ENCODE assay signal across 10 cellular contexts in genomic region chr1:55428944-55429931, GRCh38.
DNase-seq lines count a peak whose midpoint lies in the region; ATAC-seq, FAIRE-seq and TF ChIP-seq lines count a peak whose summit lies in the region.
"Had no signal": no experiment of that assay in that cellular context is flagged by ENCODE, and none has a peak within 500 bp of the region (broad histone marks: within the 10 kb centered on the region; RNA-seq: fewer than 3 reads in every experiment).

No MANE protein-coding gene starts in this region.

- peak overlapping the region; percentile 23 for H2AFZ ChIP-seq in ACC112 (ENCODE audit: low read length, unreplicated experiment)
- peak overlapping the region; percentile 10 for H2AFZ ChIP-seq in endothelial cell of umbilical vein (ENCODE audit: low read depth, low read length)

- H3K27ac Mint-ChIP-seq in mesothelial cell of epicardium, result peak overlapping the region; percentile 93
- H3K27ac Mint-ChIP-seq: CD14-positive monocyte had no signal

- H3K4me1 ChIP-seq in ACC112 (ENCODE audit: control insufficient read depth, insufficient read depth, low read length, unreplicated experiment) (peaks cover 38% of the 10 kb centered on the region), endothelial cell of umbilical vein (ENCODE audit: control insufficient read depth, extremely low read depth, insufficient read depth, low read length) (peaks cover 32% of the 10 kb centered on the region)

- no peaks in the 10 kb centered on the region for H3K27me3 Mint-ChIP-seq in mesothelial cell of epicardium (ENCODE audit: low read depth)

- TF ChIP-seq POLR2A in endothelial cell of umbilical vein (IDR thresholded peaks at IDR 0.05; ENCODE audit: low read depth, low read length), result peak; percentile 54

- no peaks in the 10 kb centered on the region for H3K27me3 ChIP-seq in ACC112 (ENCODE audit: insufficient read depth, low read length)
- H3K27me3 ChIP-seq in endothelial cell of umbilical vein (ENCODE audit: control insufficient read depth in 2 of 2, insufficient read depth in 2 of 2, low read length in 2 of 2), result no peaks in the 10 kb centered on the region

- peak overlapping the region; percentile 32; the same call in 1 of the 2 replicates for H3K4me3 ChIP-seq in ACC112 (ENCODE audit: low read depth, low read length)
- no peak overlapping the region for H3K4me3 ChIP-seq in endothelial cell of umbilical vein (replicated peaks in 1 of 3; ENCODE audit: insufficient read depth in 1 of 3, low read depth in 1 of 3, low read length in 3 of 3)
- H3K4me3 ChIP-seq: skin epidermis had no signal

- no peaks in the 10 kb centered on the region for H3K9me3 ChIP-seq in endothelial cell of umbilical vein (replicated peaks; ENCODE audit: control insufficient read depth, insufficient read depth, low read length)

- intact Hi-C loops in endothelial cell of umbilical vein (cut with micrococcal nuclease), result loop anchor here (1.0 kb wide), 4 partner anchors 10 to 1150 kb away; partner anchors contain the start of gene PLPP3

- H3K4me1 Mint-ChIP-seq in mesothelial cell of epicardium, result peaks cover 36% of the 10 kb centered on the region
- H3K4me1 Mint-ChIP-seq: CD14-positive monocyte had no signal

- H3K9ac ChIP-seq in endothelial cell of umbilical vein (replicated peaks; ENCODE audit: extremely low read depth, insufficient read depth, low read length), result peak overlapping the region; percentile 48

- H3K9me1 ChIP-seq in endothelial cell of umbilical vein (replicated peaks; ENCODE audit: control insufficient read depth, extremely low read depth, insufficient read depth, low read length), result no peaks in the 10 kb centered on the region

- H3K4me2 ChIP-seq in endothelial cell of umbilical vein (ENCODE audit: insufficient read depth, low read length), result peak overlapping the region; percentile 46

- no peak for TF ChIP-seq CTCF in endothelial cell of umbilical vein (IDR thresholded peaks at IDR 0.05; ENCODE audit: extremely low read depth in 1 of 2, insufficient read depth in 1 of 2, low read depth in 1 of 2, low read length in 2 of 2)
- TF ChIP-seq CTCF in mesothelial cell of epicardium (IDR thresholded peaks at IDR 0.05; ENCODE audit: unreplicated experiment), result no peak

- POLR2A ChIA-PET in endothelial cell of umbilical vein (lab: Charles Lee), result interaction anchor here (0.7 to 1.4 kb wide), 4 partner anchors 35 to 1149 kb away, joined by 3 to 4 read pairs (median 3); no protein-coding TSS in a partner anchor

- peak; percentile 98 for FAIRE-seq in endothelial cell of umbilical vein (lab: Jason Lieb, UNC)

- peak overlapping the region; percentile 100 for H3K27ac ChIP-seq in ACC112 (ENCODE audit: low read depth, low read length)
- H3K27ac ChIP-seq in endothelial cell of umbilical vein (ENCODE audit: insufficient read depth, low read depth, low read length), result peak overlapping the region; percentile 93

- H3K9me3 Mint-ChIP-seq in mesothelial cell of epicardium, result peaks cover 18% of the 10 kb centered on the region

- dilution Hi-C loops in endothelial cell of umbilical vein (cut with MboI; ENCODE audit: extremely low pct_ligation_motif_present, low sequenced_read_pairs), result no loop called here

- BruUV-seq in endothelial cell of umbilical vein (replicated peaks; lab: Mats Ljungman, UMichigan), result TSS peak; percentile 90

- no peak for ATAC-seq in GM18502 (IDR thresholded peaks at IDR 0.05; ENCODE audit: poor library complexity, unreplicated experiment)
- no peak for ATAC-seq in HG03039 (IDR thresholded peaks at IDR 0.05; ENCODE audit: unreplicated experiment)

- CTCF ChIA-PET in endothelial cell of umbilical vein (lab: Charles Lee), result interaction anchor here (0.6 to 2.8 kb wide), 15 partner anchors 10 to 1392 kb away, joined by 3 to 22 read pairs (median 4); no protein-coding TSS in a partner anchor

- DNase-seq in M059J (ENCODE audit: low read depth), result peak; percentile 100
- peak; percentile 99 for DNase-seq in endothelial cell of umbilical vein (ENCODE audit: low read depth, low spot score)
- DNase-seq in mesothelial cell of epicardium (ENCODE audit: low spot score in 2 of 2, unreplicated experiment in 2 of 2), result no peak
- DNase-seq in activated T-cell treated with anti-CD3 and anti-CD28 coated beads for 4 hours, result no peak
- DNase-seq in NCI-H128 (lab: John Stamatoyannopoulos, UW; ENCODE audit: unreplicated experiment), result no peak

- no peaks in the 10 kb centered on the region for H4K20me1 ChIP-seq in endothelial cell of umbilical vein (replicated peaks; ENCODE audit: control insufficient read depth, extremely low read depth, insufficient read depth, low read length)

- H3K36me3 ChIP-seq in ACC112 (ENCODE audit: insufficient read depth, low read length) (peaks cover 5% of the 10 kb centered on the region; the same call in 1 of the 2 replicates), endothelial cell of umbilical vein (ENCODE audit: control insufficient read depth in 2 of 2, extremely low read depth in 1 of 2, insufficient read depth in 2 of 2, low read length in 2 of 2) (no peaks in the 10 kb centered on the region)

- peaks cover 5% of the 10 kb centered on the region for H3K36me3 Mint-ChIP-seq in mesothelial cell of epicardium
- H3K36me3 Mint-ChIP-seq: CD14-positive monocyte had no signal

- H3K4me3 Mint-ChIP-seq in mesothelial cell of epicardium, result no peak overlapping the region
- H3K4me3 Mint-ChIP-seq: CD14-positive monocyte had no signal

- H3K79me2 ChIP-seq in ACC112 (ENCODE audit: control insufficient read depth, insufficient read depth, low read length, unreplicated experiment) (no peaks in the 10 kb centered on the region), endothelial cell of umbilical vein (ENCODE audit: control insufficient read depth, insufficient read depth, low read length) (no peaks in the 10 kb centered on the region)

TF ChIP-seq in endothelial cell of umbilical vein, 7 proteins besides CTCF, POLR2A, EP300 and RAD21:
- TF ChIP-seq EZH2 (IDR thresholded peaks at IDR 0.05; ENCODE audit: borderline replicate concordance, low read depth, low read length, severe bottlenecking) (no peak), POLR2AphosphoS5 (IDR thresholded peaks at IDR 0.05; ENCODE audit: insufficient read depth, low read depth, low read length) (peak; percentile 69), GATA2 (IDR thresholded peaks at IDR 0.05; ENCODE audit: insufficient read depth, insufficient read length, low read depth, low read length) (peak; percentile 99), FOS (IDR thresholded peaks at IDR 0.05; ENCODE audit: borderline replicate concordance, insufficient read depth, low read length) (peak; percentile 97), JUN (IDR thresholded peaks at IDR 0.05; ENCODE audit: borderline replicate concordance, insufficient read depth, insufficient read length, low read depth) (peak; percentile 91), MAX (IDR thresholded peaks at IDR 0.05; ENCODE audit: insufficient read depth, insufficient read length) (no peak), MYC (IDR thresholded peaks at IDR 0.05; ENCODE audit: low read depth, low read length) (peak; percentile 71)

Comparison
In these comparisons a context has a peak if more than half of its experiments do, and no peak if none do; other contexts are left out.
1. DNase-seq: peak in M059J (single experiment) and endothelial cell of umbilical vein (single experiment); none in mesothelial cell of epicardium (0 of 2), activated T-cell treated with anti-CD3 and anti-CD28 coated beads for 4 hours (single experiment) and NCI-H128 (single experiment).